ENCODE assay signal across 1 cellular context in the genomic region with DNA sequence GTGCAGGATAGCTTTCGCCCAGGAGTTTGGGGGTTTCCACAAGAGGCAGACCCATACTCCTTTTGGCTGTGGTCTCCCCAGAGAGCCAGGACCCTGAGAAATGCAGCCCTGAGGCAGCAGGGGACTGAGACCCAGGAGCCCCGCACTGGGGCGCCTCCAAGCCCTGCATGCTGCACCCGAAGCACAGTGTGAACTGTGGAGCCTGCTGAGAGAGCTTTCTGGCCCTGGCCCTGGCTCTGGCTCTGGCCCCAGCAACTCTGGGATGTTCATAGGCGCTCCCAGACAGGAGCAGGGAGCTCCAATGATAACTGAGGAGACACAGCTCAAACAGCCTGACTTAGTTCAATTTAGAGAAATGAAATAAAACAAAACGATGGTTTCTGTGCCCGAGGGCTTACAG.
TF ChIP-seq lines count a peak whose summit lies in the region.

No MANE protein-coding gene starts in this region.

TF ChIP-seq in WTC11, 78 proteins besides CTCF, POLR2A, EP300 and RAD21 (continued from another document):
- TF ChIP-seq, protein P1, sequence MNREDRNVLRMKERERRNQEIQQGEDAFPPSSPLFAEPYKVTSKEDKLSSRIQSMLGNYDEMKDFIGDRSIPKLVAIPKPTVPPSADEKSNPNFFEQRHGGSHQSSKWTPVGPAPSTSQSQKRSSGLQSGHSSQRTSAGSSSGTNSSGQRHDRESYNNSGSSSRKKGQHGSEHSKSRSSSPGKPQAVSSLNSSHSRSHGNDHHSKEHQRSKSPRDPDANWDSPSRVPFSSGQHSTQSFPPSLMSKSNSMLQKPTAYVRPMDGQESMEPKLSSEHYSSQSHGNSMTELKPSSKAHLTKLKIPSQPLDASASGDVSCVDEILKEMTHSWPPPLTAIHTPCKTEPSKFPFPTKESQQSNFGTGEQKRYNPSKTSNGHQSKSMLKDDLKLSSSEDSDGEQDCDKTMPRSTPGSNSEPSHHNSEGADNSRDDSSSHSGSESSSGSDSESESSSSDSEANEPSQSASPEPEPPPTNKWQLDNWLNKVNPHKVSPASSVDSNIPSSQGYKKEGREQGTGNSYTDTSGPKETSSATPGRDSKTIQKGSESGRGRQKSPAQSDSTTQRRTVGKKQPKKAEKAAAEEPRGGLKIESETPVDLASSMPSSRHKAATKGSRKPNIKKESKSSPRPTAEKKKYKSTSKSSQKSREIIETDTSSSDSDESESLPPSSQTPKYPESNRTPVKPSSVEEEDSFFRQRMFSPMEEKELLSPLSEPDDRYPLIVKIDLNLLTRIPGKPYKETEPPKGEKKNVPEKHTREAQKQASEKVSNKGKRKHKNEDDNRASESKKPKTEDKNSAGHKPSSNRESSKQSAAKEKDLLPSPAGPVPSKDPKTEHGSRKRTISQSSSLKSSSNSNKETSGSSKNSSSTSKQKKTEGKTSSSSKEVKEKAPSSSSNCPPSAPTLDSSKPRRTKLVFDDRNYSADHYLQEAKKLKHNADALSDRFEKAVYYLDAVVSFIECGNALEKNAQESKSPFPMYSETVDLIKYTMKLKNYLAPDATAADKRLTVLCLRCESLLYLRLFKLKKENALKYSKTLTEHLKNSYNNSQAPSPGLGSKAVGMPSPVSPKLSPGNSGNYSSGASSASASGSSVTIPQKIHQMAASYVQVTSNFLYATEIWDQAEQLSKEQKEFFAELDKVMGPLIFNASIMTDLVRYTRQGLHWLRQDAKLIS (CRISPR knock-in tag; IDR thresholded peaks at IDR 0.05; ENCODE audit: borderline replicate concordance) = no peak
- TF ChIP-seq ZNF416 (CRISPR knock-in tag; IDR thresholded peaks at IDR 0.05) = no peak
- TF ChIP-seq IRF2 (CRISPR knock-in tag; IDR thresholded peaks at IDR 0.05; ENCODE audit: borderline replicate concordance, low read depth) = no peak
